Comparison of ENCODE assay signal across 9 cellular contexts in genomic region chr3:171347017-171347979, GRCh38.
DNase-seq lines count a peak whose midpoint lies in the region; ATAC-seq and TF ChIP-seq lines count a peak whose summit lies in the region.
"Had no signal": no experiment of that assay in that cellular context is flagged by ENCODE, and none has a peak within 500 bp of the region (broad histone marks: within the 10 kb centered on the region; RNA-seq: fewer than 3 reads in every experiment).

No MANE protein-coding gene starts in this region.

- H3K4me1 ChIP-seq in neural progenitor cell (peaks cover 25% of the 10 kb centered on the region), neuronal stem cell (ENCODE audit: control insufficient read depth in 2 of 2, insufficient read depth in 1 of 2, low read depth in 1 of 2, low read length in 2 of 2) (peaks cover 1 to 16% of the 10 kb centered on the region in 2 donors)

- peaks cover 8% of the 10 kb centered on the region for H3F3A ChIP-seq in neural progenitor cell (ENCODE audit: low read depth)

- peaks cover 34% of the 10 kb centered on the region for H3K36me3 Mint-ChIP-seq in brain
- peaks cover 12% of the 10 kb centered on the region for H3K36me3 Mint-ChIP-seq in neural progenitor cell
- H3K36me3 Mint-ChIP-seq: IgD-negative memory B cell had no signal

- no peak overlapping the region for H2BK12ac ChIP-seq in neuronal stem cell (ENCODE audit: low read length)

- peaks cover 72% of the 10 kb centered on the region for H3K4me1 Mint-ChIP-seq in brain
- H3K4me1 Mint-ChIP-seq in neural progenitor cell = peaks cover 26% of the 10 kb centered on the region

- no peak overlapping the region for H3K23ac ChIP-seq in neuronal stem cell (ENCODE audit: low read depth, low read length, poor library complexity)

- H3K27ac ChIP-seq in neural progenitor cell (peak overlapping the region; percentile 40), neuronal stem cell (replicated peaks; ENCODE audit: low read length) (no peak overlapping the region)

- DNase-seq in GM06990 (ENCODE audit: extremely low read depth, insufficient read length) (peak; percentile 75), neural progenitor cell (ENCODE audit: low spot score) (peak; percentile 26), neuronal stem cell (ENCODE audit: low spot score) (no peak)
- DNase-seq in effector CD8-positive, alpha-beta T cell (lab: John Stamatoyannopoulos, UW) = no peak
- no peak for DNase-seq in activated CD4-positive, alpha-beta T cell treated with anti-CD3 and anti-CD28 coated beads, Interleukin-2, amount 50 U/mL, for 48 hours

- H3K27ac Mint-ChIP-seq in brain (peak overlapping the region in 4 of 5 experiments; percentile 15 to 89 (median 60)), neural progenitor cell (no peak overlapping the region)

- no peaks in the 10 kb centered on the region for H3K79me2 ChIP-seq in neural progenitor cell (ENCODE audit: low read depth)

- H2BK120ac ChIP-seq in neuronal stem cell (ENCODE audit: low read depth, low read length) = no peak overlapping the region

- no peak overlapping the region for H3K18ac ChIP-seq in neuronal stem cell (ENCODE audit: low read length)

- H3K14ac ChIP-seq in neuronal stem cell (ENCODE audit: low read length) = no peak overlapping the region

- H2BK5ac ChIP-seq in neuronal stem cell (ENCODE audit: low read length) = no peak overlapping the region

- peaks cover 3 to 15% (median 7%) of the 10 kb centered on the region in 5 experiments for H3K9me3 Mint-ChIP-seq in brain
- H3K9me3 Mint-ChIP-seq in neural progenitor cell = peaks cover 7% of the 10 kb centered on the region

- H3K27me3 ChIP-seq in GM06990 (replicated peaks; ENCODE audit: control insufficient read depth, insufficient read depth, low read length) (no peaks in the 10 kb centered on the region), neural progenitor cell (no peaks in the 10 kb centered on the region), neuronal stem cell (ENCODE audit: control insufficient read depth in 3 of 3, insufficient read depth in 3 of 3, low read depth in 1 of 3, low read length in 3 of 3) (no peaks in the 10 kb centered on the region)

- H3K4me3 ChIP-seq in GM06990 (replicated peaks; ENCODE audit: low read depth, low read length) = peak overlapping the region; percentile 20
- no peak overlapping the region for H3K4me3 ChIP-seq in neural progenitor cell
- no peak overlapping the region for H3K4me3 ChIP-seq in neuronal stem cell (ENCODE audit: low read length in 2 of 2)

- no peak overlapping the region for H4K8ac ChIP-seq in neuronal stem cell (ENCODE audit: low read depth, low read length)

- no peaks in the 10 kb centered on the region; the same call in 1 of the 2 replicates for H3K36me3 ChIP-seq in GM06990 (ENCODE audit: control insufficient read depth, insufficient read depth, low read length)
- no peaks in the 10 kb centered on the region for H3K36me3 ChIP-seq in neural progenitor cell
- H3K36me3 ChIP-seq in neuronal stem cell (replicated peaks in 1 of 2; ENCODE audit: control insufficient read depth in 2 of 2, insufficient read depth in 2 of 2, low read length in 2 of 2) = no peaks in the 10 kb centered on the region

- peak overlapping the region in 2 of 5 experiments; percentile 18 to 36 for H3K4me3 Mint-ChIP-seq in brain
- no peak overlapping the region for H3K4me3 Mint-ChIP-seq in neural progenitor cell

- H3K27me3 Mint-ChIP-seq in brain (peaks cover 2% of the 10 kb centered on the region), neural progenitor cell (ENCODE audit: insufficient read depth, low read depth) (peaks cover 3% of the 10 kb centered on the region)

- no peak for TF ChIP-seq CTCF in GM06990 (IDR thresholded peaks at IDR 0.05; ENCODE audit: insufficient read depth, low read length, poor library complexity, severe bottlenecking)
- no peak for TF ChIP-seq CTCF in brain (conservative IDR thresholded peaks at IDR 0.05)
- TF ChIP-seq CTCF in neural progenitor cell (IDR thresholded peaks at IDR 0.05) = no peak

- no peaks in the 10 kb centered on the region for H3K9me3 ChIP-seq in neural progenitor cell (ENCODE audit: low read depth)
- peaks cover 0 to 11% of the 10 kb centered on the region in 2 donors for H3K9me3 ChIP-seq in neuronal stem cell (replicated peaks in 1 of 2; ENCODE audit: control insufficient read depth in 2 of 2, insufficient read depth in 1 of 2, low read depth in 1 of 2, low read length in 2 of 2)

- no CpG with 5 or more reads among the region's 4 CpGs for WGBS in neuronal stem cell (ENCODE audit: extremely low coverage in 2 of 2, insufficient read length in 2 of 2, insufficient replicate concordance in 1 of 2), 2 donors

- H2BK15ac ChIP-seq in neuronal stem cell (ENCODE audit: low read length) = no peak overlapping the region

- no peak overlapping the region for H2AK5ac ChIP-seq in neuronal stem cell (ENCODE audit: low read depth, low read length)

- no peaks in the 10 kb centered on the region for H4K20me1 ChIP-seq in neural progenitor cell (ENCODE audit: low read depth)

- peak overlapping the region; percentile 17 for H2AFZ ChIP-seq in neural progenitor cell (replicated peaks)
- no peak overlapping the region for H2AFZ ChIP-seq in neuronal stem cell (ENCODE audit: low read length)

- H3K9ac ChIP-seq in neural progenitor cell (no peak overlapping the region), neuronal stem cell (ENCODE audit: low read depth, low read length, poor library complexity) (no peak overlapping the region)

- ATAC-seq in GM21360 (IDR thresholded peaks at IDR 0.05; ENCODE audit: unreplicated experiment) (peak; percentile 76), HG03521 (IDR thresholded peaks at IDR 0.05; ENCODE audit: unreplicated experiment) (peak; percentile 50)

- no peaks in the 10 kb centered on the region for H3K79me1 ChIP-seq in neuronal stem cell (ENCODE audit: low read depth, low read length)

- H4K91ac ChIP-seq in neuronal stem cell (ENCODE audit: low read depth, low read length, poor library complexity) = no peak overlapping the region

- H3K4me2 ChIP-seq in neural progenitor cell = peak overlapping the region; percentile 6
- H3K4me2 ChIP-seq in neuronal stem cell (ENCODE audit: insufficient read depth, low read length, poor library complexity, severe bottlenecking) = no peak overlapping the region

- H3K4ac ChIP-seq in neuronal stem cell (ENCODE audit: low read length) = no peak overlapping the region

Comparison
In these comparisons a context has a peak if more than half of its experiments do, and no peak if none do; other contexts are left out.
1. DNase-seq: peak in GM06990 (single experiment) and neural progenitor cell (single experiment); none in effector CD8-positive, alpha-beta T cell (single experiment), neuronal stem cell (single experiment) and activated CD4-positive, alpha-beta T cell treated with anti-CD3 and anti-CD28 coated beads, Interleukin-2, amount 50 U/mL, for 48 hours (0 of 2).